ENCODE assay signal across 1 cellular context in genomic region chr2:44275915-44276279, GRCh38.
A peak's percentile ranks its signal among the peaks of the same experiment; 100 is the strongest.
TF ChIP-seq lines count a peak whose summit lies in the region.

No MANE protein-coding gene starts in this region.

TF ChIP-seq in A549, 52 proteins besides CTCF, POLR2A, EP300 and RAD21 (continued from another document):
- TF ChIP-seq, protein P1, sequence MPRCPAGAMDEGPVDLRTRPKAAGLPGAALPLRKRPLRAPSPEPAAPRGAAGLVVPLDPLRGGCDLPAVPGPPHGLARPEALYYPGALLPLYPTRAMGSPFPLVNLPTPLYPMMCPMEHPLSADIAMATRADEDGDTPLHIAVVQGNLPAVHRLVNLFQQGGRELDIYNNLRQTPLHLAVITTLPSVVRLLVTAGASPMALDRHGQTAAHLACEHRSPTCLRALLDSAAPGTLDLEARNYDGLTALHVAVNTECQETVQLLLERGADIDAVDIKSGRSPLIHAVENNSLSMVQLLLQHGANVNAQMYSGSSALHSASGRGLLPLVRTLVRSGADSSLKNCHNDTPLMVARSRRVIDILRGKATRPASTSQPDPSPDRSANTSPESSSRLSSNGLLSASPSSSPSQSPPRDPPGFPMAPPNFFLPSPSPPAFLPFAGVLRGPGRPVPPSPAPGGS (IDR thresholded peaks at IDR 0.05) = 0 out of 3 replicates have a peak, but pooled peaks have one; percentile 33
- no peak for TF ChIP-seq PHF8 (IDR thresholded peaks at IDR 0.05; ENCODE audit: borderline replicate concordance, low read depth)
- no peak for TF ChIP-seq ATOH8 (CRISPR knock-in tag; IDR thresholded peaks at IDR 0.05; ENCODE audit: low read depth)
- no peak for TF ChIP-seq FOSL2 (IDR thresholded peaks at IDR 0.05)
- peak; percentile 57 for TF ChIP-seq FOSL2 (CRISPR knock-in tag; IDR thresholded peaks at IDR 0.05)
- TF ChIP-seq HMGXB4 (CRISPR knock-in tag; IDR thresholded peaks at IDR 0.05; ENCODE audit: borderline replicate concordance) = no peak
- no peak for TF ChIP-seq ZNF302 (CRISPR knock-in tag; IDR thresholded peaks at IDR 0.05)
- no peak for TF ChIP-seq E2F6 (IDR thresholded peaks at IDR 0.05; ENCODE audit: borderline replicate concordance, low read depth)
- no peak for TF ChIP-seq RCOR1 (IDR thresholded peaks at IDR 0.05; ENCODE audit: low read depth, low read length)
- peak in 1 of 2 experiments; percentile 27; a peak in 1 of 4 replicates for TF ChIP-seq CEBPB (IDR thresholded peaks at IDR 0.05)
- TF ChIP-seq CHD2 (IDR thresholded peaks at IDR 0.05; ENCODE audit: low read length, partially characterized antibody) = no peak
- no peak for TF ChIP-seq MYC (IDR thresholded peaks at IDR 0.05; ENCODE audit: borderline replicate concordance, low read length)
TF ChIP-seq in A549: peak in this region for 5.
